24 cellular contexts compared by ENCODE assay signal in the genomic region with DNA sequence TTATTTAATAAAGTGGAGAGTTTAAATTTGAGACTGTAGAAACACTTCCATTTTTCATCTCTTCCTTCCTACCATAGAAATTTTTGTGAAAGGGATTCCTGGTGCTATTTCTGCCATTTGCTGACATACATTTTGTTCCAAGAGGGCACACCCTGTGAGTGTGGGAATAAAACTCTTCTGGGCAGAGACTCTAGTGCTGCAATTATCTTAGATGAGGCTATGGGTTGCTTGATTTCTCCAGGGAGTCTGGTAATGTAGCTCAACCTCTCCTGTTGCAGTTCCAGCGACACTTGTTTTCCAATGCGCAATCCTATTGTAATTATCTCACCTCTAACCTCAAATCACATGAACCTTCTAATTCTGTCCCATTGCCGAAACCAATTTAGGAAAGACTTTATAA.
DNase-seq lines count a peak whose midpoint lies in the region; ATAC-seq and TF ChIP-seq lines count a peak whose summit lies in the region.
"Had no signal": no experiment of that assay in that cellular context is flagged by ENCODE, and none has a peak within 500 bp of the region (broad histone marks: within the 10 kb centered on the region; RNA-seq: fewer than 3 reads in every experiment).

No MANE protein-coding gene starts in this region.

- DNase-seq in NCI-H2171 treated with DMSO at 0.1 percent for 48 hours (lab: John Stamatoyannopoulos, UW), result peak; percentile 15
- DNase-seq in NCI-H2171 (lab: John Stamatoyannopoulos, UW), result no peak
- DNase-seq in NCI-H1436 (lab: John Stamatoyannopoulos, UW), result peak; percentile 60
- no peak for DNase-seq in coronary artery (ENCODE audit: low spot score)
- DNase-seq in right cardiac atrium, result no peak
- DNase-seq in kidney glomerular epithelial cell (lab: John Stamatoyannopoulos, UW), result no peak
- DNase-seq in H4 (ENCODE audit: low spot score), result no peak
- DNase-seq in activated naive CD8-positive, alpha-beta T cell treated with anti-CD3 and anti-CD28 coated beads, Interleukin-2, amount 50 U/mL, for 24 hours, result no peak
- DNase-seq: AML-193; C1 segment of cervical spinal cord; Calu3; CD8-positive, alpha-beta T cell; DMS153; HCEC 1CT; NCI-H1092 treated with DMSO at 0.1 percent for 48 hours; NCI-H2081; NCI-H226; NCI-H510A treated with DMSO at 0.1 percent for 48 hours; SHP77 had no signal

- H3K4me3 ChIP-seq in coronary artery (peak overlapping the region; percentile 15), right cardiac atrium (ENCODE audit: low read length) (no peak overlapping the region)
- H3K4me3 ChIP-seq: GM23338, K562 had no signal

- no peaks in the 10 kb centered on the region for H3K36me3 Mint-ChIP-seq in activated naive CD8-positive, alpha-beta T cell treated with anti-CD3 and anti-CD28 coated beads, Interleukin-2, amount 50 U/mL, for 24 hours (ENCODE audit: low read depth)
- H3K36me3 Mint-ChIP-seq: CD8-positive, alpha-beta T cell had no signal

- H3K4me1 Mint-ChIP-seq in activated naive CD8-positive, alpha-beta T cell treated with anti-CD3 and anti-CD28 coated beads, Interleukin-2, amount 50 U/mL, for 24 hours, result no peaks in the 10 kb centered on the region
- H3K4me1 Mint-ChIP-seq: GM23338 had no signal

- no peaks in the 10 kb centered on the region for H3K4me1 ChIP-seq in right cardiac atrium (ENCODE audit: control insufficient read depth, insufficient read depth, low read length)

- peak; percentile 65 to 96 for ATAC-seq in right cardiac atrium
- ATAC-seq in activated naive CD8-positive, alpha-beta T cell treated with anti-CD3 and anti-CD28 coated beads, Interleukin-2, amount 50 U/mL, for 24 hours, result no peak
- ATAC-seq: CD8-positive, alpha-beta T cell; GM23338; HepG2; K562 had no signal

- no peak overlapping the region for H3K4me3 Mint-ChIP-seq in activated naive CD8-positive, alpha-beta T cell treated with anti-CD3 and anti-CD28 coated beads, Interleukin-2, amount 50 U/mL, for 24 hours
- H3K4me3 Mint-ChIP-seq: CD8-positive, alpha-beta T cell; GM23338 had no signal

- 62% methylated on average over 3 of the region's 3 CpGs for WGBS in right cardiac atrium

- H3K27ac ChIP-seq in coronary artery (peak overlapping the region in 1 of 2 donors; percentile 26), right cardiac atrium (ENCODE audit: low read length) (no peak overlapping the region)
- H3K27ac ChIP-seq: 22Rv1, HL-60 had no signal

- TF ChIP-seq CTCF in coronary artery (IDR thresholded peaks at IDR 0.05), result no peak

- H3K27me3 ChIP-seq in right cardiac atrium (ENCODE audit: control insufficient read depth, insufficient read depth), result no peaks in the 10 kb centered on the region

- H3K27ac Mint-ChIP-seq in activated naive CD8-positive, alpha-beta T cell treated with anti-CD3 and anti-CD28 coated beads, Interleukin-2, amount 50 U/mL, for 24 hours, result no peak overlapping the region
- H3K27ac Mint-ChIP-seq: CD8-positive, alpha-beta T cell; GM23338 had no signal

- no peaks in the 10 kb centered on the region for H3K9me3 ChIP-seq in right cardiac atrium (ENCODE audit: control insufficient read depth, low read length)

- no peaks in the 10 kb centered on the region for H3K9me3 Mint-ChIP-seq in activated naive CD8-positive, alpha-beta T cell treated with anti-CD3 and anti-CD28 coated beads, Interleukin-2, amount 50 U/mL, for 24 hours
- H3K9me3 Mint-ChIP-seq: CD8-positive, alpha-beta T cell; GM23338 had no signal

- intact Hi-C loops in right cardiac atrium (cut with DNase I), result no loop called here

- no peaks in the 10 kb centered on the region for H3K27me3 Mint-ChIP-seq in activated naive CD8-positive, alpha-beta T cell treated with anti-CD3 and anti-CD28 coated beads, Interleukin-2, amount 50 U/mL, for 24 hours

Comparison
In these comparisons a context has a peak if more than half of its experiments do, and no peak if none do; other contexts are left out.
1. DNase-seq: peak in NCI-H2171 treated with DMSO at 0.1 percent for 48 hours (single experiment) and NCI-H1436 (single experiment); none in NCI-H2171 (single experiment), coronary artery (single experiment), right cardiac atrium (0 of 3), kidney glomerular epithelial cell (single experiment), H4 (single experiment) and activated naive CD8-positive, alpha-beta T cell treated with anti-CD3 and anti-CD28 coated beads, Interleukin-2, amount 50 U/mL, for 24 hours (single experiment).